9 cellular contexts compared by ENCODE assay signal in the genomic region with DNA sequence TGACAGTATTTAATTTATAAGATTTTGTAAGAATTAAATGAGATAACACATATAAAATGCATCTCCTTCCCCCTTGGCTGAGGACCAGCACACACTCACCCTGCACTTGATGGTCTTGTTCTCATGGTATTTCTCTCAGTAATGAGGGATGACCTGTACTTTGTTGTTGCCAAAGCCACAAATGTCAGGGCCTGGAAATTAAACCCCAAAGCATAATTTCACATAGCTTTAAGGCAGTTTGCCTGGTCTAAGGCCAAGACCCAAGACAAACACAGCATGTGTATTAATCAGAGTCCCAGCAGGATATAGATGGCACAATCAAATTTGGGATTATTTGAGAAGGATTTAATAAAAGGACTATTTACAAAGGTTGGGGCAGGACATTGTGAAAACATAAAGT. TPM values are rescaled to one million over a fixed set of nuclear protein-coding genes. Genes with fewer than 3 reads are reported as not detected.
DNase-seq lines count a peak whose midpoint lies in the region; TF ChIP-seq lines count a peak whose summit lies in the region.
"Had no signal": no experiment of that assay in that cellular context is flagged by ENCODE, and none has a peak within 500 bp of the region (broad histone marks: within the 10 kb centered on the region; RNA-seq: fewer than 3 reads in every experiment).

No MANE protein-coding gene starts in this region.

- H2AFZ ChIP-seq in mammary epithelial cell (ENCODE audit: low read depth, low read length) (no peak overlapping the region), hepatocyte (no peak overlapping the region)

- H3K27me3 ChIP-seq in mammary epithelial cell (ENCODE audit: insufficient read depth, low read length) = no peaks in the 10 kb centered on the region
- no peaks in the 10 kb centered on the region for H3K27me3 ChIP-seq in hepatocyte

- H3K4me1 ChIP-seq in mammary epithelial cell (ENCODE audit: insufficient read depth, low read length) (peaks cover 55% of the 10 kb centered on the region), hepatocyte (ENCODE audit: insufficient read depth) (peaks cover 21% of the 10 kb centered on the region)

- peak overlapping the region; percentile 2 for H3K4me2 ChIP-seq in mammary epithelial cell (ENCODE audit: insufficient read depth, low read depth, low read length)
- no peak overlapping the region for H3K4me2 ChIP-seq in hepatocyte

- in situ Hi-C loops in Caki2 (cut with HindIII; ENCODE audit: low pct_unique_long_range_greater_than_20kb, low sequenced_read_pairs) (no loop called here), mammary epithelial cell (cut with MboI; ENCODE audit: low sequenced_read_pairs in 2 of 2) (no loop called here)

- intact Hi-C loops in mammary epithelial cell (cut with micrococcal nuclease) = loop anchor here (5.0 kb wide), 1 partner anchor 50 kb away; the partner anchor contains the start of gene EPS15

- no peaks in the 10 kb centered on the region for H3K9me2 ChIP-seq in hepatocyte (replicated peaks; ENCODE audit: insufficient read depth)

- DNase-seq in Caki2 (ENCODE audit: low read depth) = peak; percentile 18
- peak; percentile 74 for DNase-seq in NCI-H2029 (lab: John Stamatoyannopoulos, UW)
- DNase-seq in mammary epithelial cell = peak; percentile 82
- DNase-seq in non-pigmented ciliary epithelial cell (ENCODE audit: low read depth) = peak; percentile 55
- no peak for DNase-seq in NCI-H1694 (lab: John Stamatoyannopoulos, UW)
- no peak for DNase-seq in hepatocyte (ENCODE audit: low spot score)
- no peak for DNase-seq in stimulated activated naive CD4-positive, alpha-beta T cell treated with Interleukin-2 at 50 U/mL for 16 hours (lab: John Stamatoyannopoulos, UW)
- DNase-seq in NCI-H1694 treated with DMSO at 0.1 percent for 48 hours (lab: John Stamatoyannopoulos, UW) = no peak
- DNase-seq: psoas muscle had no signal

- CTCF ChIA-PET in mammary epithelial cell (lab: Charles Lee; ENCODE audit: low non-redundant PET) = interaction anchor here (0.6 kb wide), 1 partner anchor 32 kb away, joined by 4 read pairs; no protein-coding TSS in a partner anchor

- H3K27ac ChIP-seq in mammary epithelial cell (ENCODE audit: insufficient read depth, low read depth, low read length) = no peak overlapping the region
- no peak overlapping the region for H3K27ac ChIP-seq in hepatocyte

- BruUV-seq in mammary epithelial cell (replicated peaks; lab: Mats Ljungman, UMichigan) = no TSS peak

- TF ChIP-seq CTCF in mammary epithelial cell (conservative IDR thresholded peaks at IDR 0.05 in 1 of 2, IDR thresholded peaks at IDR 0.05 in 1 of 2; ENCODE audit: extremely low read depth in 1 of 2, insufficient read depth in 1 of 2, low read depth in 1 of 2, low read length in 2 of 2) (no peak), hepatocyte (IDR thresholded peaks at IDR 0.05; ENCODE audit: poor library complexity) (no peak)

- H3K9ac ChIP-seq in mammary epithelial cell (ENCODE audit: insufficient read depth, low read length) = no peak overlapping the region

- H4K20me1 ChIP-seq in mammary epithelial cell (ENCODE audit: insufficient read depth, low read length) (no peaks in the 10 kb centered on the region), hepatocyte (ENCODE audit: insufficient read depth, poor library complexity, severe bottlenecking) (no peaks in the 10 kb centered on the region)

- H3K79me2 ChIP-seq in mammary epithelial cell (ENCODE audit: insufficient read depth, low read length) (no peaks in the 10 kb centered on the region), hepatocyte (no peaks in the 10 kb centered on the region)

- no peaks in the 10 kb centered on the region for H3K9me3 ChIP-seq in mammary epithelial cell (replicated peaks; ENCODE audit: insufficient read depth, low read length)
- H3K9me3 ChIP-seq in hepatocyte (ENCODE audit: low read depth) = no peaks in the 10 kb centered on the region
- H3K9me3 ChIP-seq: psoas muscle had no signal

- dilution Hi-C loops in mammary epithelial cell (cut with HindIII; ENCODE audit: low sequenced_read_pairs) = no loop called here

- H3K36me3 ChIP-seq in mammary epithelial cell (ENCODE audit: insufficient read depth, low read length) (no peaks in the 10 kb centered on the region), hepatocyte (replicated peaks; ENCODE audit: insufficient read depth, low read depth) (no peaks in the 10 kb centered on the region)

- H3K4me3 ChIP-seq in mammary epithelial cell (replicated peaks in 1 of 3; ENCODE audit: insufficient read depth in 1 of 3, low read depth in 2 of 3, low read length in 3 of 3) (no peak overlapping the region), hepatocyte (no peak overlapping the region)
- H3K4me3 ChIP-seq: psoas muscle had no signal

RNA-seq across cellular contexts. Expression of gene EPS15, which starts 48.6 kb away (rescaled TPM):
- 7.6 and 8.7 TPM in 2 replicates for total RNA-seq in Caki2 (2014; rRNA removed; shearing (Covaris generic); ENCODE audit: low replicate concordance)
- total RNA-seq in mammary epithelial cell (10 to 100 TPM; 48.0 to 52.3 TPM), hepatocyte (38.6 and 46.0 TPM in 2 replicates)
- polyA plus RNA-seq in mammary epithelial cell (23.1 TPM), hepatocyte (14.9 and 15.6 TPM in 2 replicates)
- 57.7 TPM for polyA minus RNA-seq in mammary epithelial cell

RNA-seq across cellular contexts. Expression of gene OSBPL9, which starts 49.2 kb away (rescaled TPM):
- total RNA-seq in Caki2 (2014; rRNA removed; shearing (Covaris generic); ENCODE audit: low replicate concordance) = 75.0 and 76.5 TPM in 2 replicates
- total RNA-seq in mammary epithelial cell (10 to 100 TPM; 59.0 to 87.5 TPM), hepatocyte (107 and 288 TPM in 2 replicates)
- polyA plus RNA-seq in mammary epithelial cell (42.2 TPM), hepatocyte (59.5 and 71.0 TPM in 2 replicates)
- polyA minus RNA-seq in mammary epithelial cell = 129 TPM

Comparison
In these comparisons a context has a peak if more than half of its experiments do, and no peak if none do; other contexts are left out.
1. DNase-seq: peak in Caki2 (single experiment), NCI-H2029 (single experiment), mammary epithelial cell (single experiment) and non-pigmented ciliary epithelial cell (single experiment); none in NCI-H1694 (single experiment), hepatocyte (single experiment), stimulated activated naive CD4-positive, alpha-beta T cell treated with Interleukin-2 at 50 U/mL for 16 hours (single experiment) and NCI-H1694 treated with DMSO at 0.1 percent for 48 hours (single experiment).